8 cellular contexts compared by ENCODE assay signal in the genomic region with DNA sequence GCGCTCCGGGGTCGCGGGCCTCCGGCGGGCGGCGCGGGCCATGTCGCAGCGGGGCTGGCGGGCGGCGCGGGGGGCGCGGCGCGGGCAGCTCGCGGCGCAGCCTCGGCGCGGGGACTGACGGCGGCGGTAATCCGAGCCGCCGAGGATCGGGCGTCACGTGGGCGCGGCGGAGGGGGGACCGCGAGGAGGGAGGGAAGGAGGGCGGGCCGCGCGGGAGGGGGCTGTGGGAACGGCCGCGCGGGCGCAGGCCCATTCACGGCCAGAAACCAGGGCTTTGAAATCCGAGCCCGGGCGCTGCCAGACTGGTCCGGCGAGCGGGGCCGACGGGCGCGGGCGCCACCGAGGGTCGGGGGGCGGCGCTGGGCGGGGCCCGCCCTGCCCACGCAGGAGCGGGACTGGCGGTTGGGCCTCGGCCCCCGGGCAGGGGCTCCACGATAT.
DNase-seq lines count a peak whose midpoint lies in the region; ATAC-seq and TF ChIP-seq lines count a peak whose summit lies in the region.

A gene with protein sequence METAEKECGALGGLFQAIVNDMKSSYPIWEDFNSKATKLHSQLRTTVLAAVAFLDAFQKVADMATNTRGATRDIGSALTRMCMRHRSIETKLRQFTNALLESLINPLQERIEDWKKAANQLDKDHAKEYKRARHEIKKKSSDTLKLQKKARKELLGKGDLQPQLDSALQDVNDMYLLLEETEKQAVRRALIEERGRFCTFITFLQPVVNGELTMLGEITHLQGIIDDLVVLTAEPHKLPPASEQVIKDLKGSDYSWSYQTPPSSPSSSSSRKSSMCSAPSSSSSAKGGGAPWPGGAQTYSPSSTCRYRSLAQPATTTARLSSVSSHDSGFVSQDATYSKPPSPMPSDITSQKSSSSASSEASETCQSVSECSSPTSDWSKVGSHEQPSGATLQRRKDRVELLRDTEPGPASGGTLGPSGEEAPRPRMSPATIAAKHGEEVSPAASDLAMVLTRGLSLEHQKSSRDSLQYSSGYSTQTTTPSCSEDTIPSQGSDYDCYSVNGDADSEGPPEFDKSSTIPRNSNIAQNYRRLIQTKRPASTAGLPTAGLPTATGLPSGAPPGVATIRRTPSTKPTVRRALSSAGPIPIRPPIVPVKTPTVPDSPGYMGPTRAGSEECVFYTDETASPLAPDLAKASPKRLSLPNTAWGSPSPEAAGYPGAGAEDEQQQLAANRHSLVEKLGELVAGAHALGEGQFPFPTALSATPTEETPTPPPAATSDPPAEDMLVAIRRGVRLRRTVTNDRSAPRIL (minus strand): TSS at position 116 of the 438 bp plus-strand sequence. CDS start 262 bp downstream, outside the sequence.

- TF ChIP-seq CTCF in NB4 (IDR thresholded peaks at IDR 0.05; ENCODE audit: low read depth, low read length) (no peak), WERI-Rb-1 (IDR thresholded peaks at IDR 0.05; ENCODE audit: low read depth, low read length) (no peak), epithelial cell of esophagus (IDR thresholded peaks at IDR 0.05; ENCODE audit: insufficient read depth, low read depth, low read length, missing control alignments) (no peak)

- H3K9me3 ChIP-seq in WERI-Rb-1 (ENCODE audit: severe bottlenecking), result no peaks in the 10 kb centered on the region

- H3K4me3 ChIP-seq in NB4 (ENCODE audit: low read depth, low read length) (peak within 1 kb of the TSS; percentile 97), WERI-Rb-1 (ENCODE audit: low read depth, low read length) (peak within 1 kb of the TSS; percentile 80), epithelial cell of esophagus (ENCODE audit: low read length) (peak within 1 kb of the TSS; percentile 85)

- peak; percentile 39 for TF ChIP-seq POLR2A in NB4 (IDR thresholded peaks at IDR 0.05; ENCODE audit: extremely low read depth, insufficient read length)

- no peaks in the 10 kb centered on the region for H3K27me3 ChIP-seq in WERI-Rb-1 (ENCODE audit: insufficient read depth, low read depth, severe bottlenecking)

- DNase-seq in NCI-H187 (lab: John Stamatoyannopoulos, UW), result peak; percentile 34 to 76
- no peak for DNase-seq in NCI-H187 treated with DMSO at 0.1 percent for 48 hours (lab: John Stamatoyannopoulos, UW)
- peak; percentile 89 for DNase-seq in NB4 (ENCODE audit: low read depth)
- DNase-seq in WERI-Rb-1, result peak; percentile 84
- DNase-seq in epithelial cell of esophagus (ENCODE audit: low read depth), result peak; percentile 85
- peak; percentile 85 for DNase-seq in medulla oblongata (ENCODE audit: extremely low spot score)
- DNase-seq in substantia nigra (lab: John Stamatoyannopoulos, UW), result peak in 48 of 49 donors; percentile 25 to 92 (median 70)

- H3K27ac ChIP-seq in WERI-Rb-1 (peak within 1 kb of the TSS; percentile 85), substantia nigra (ENCODE audit: low read depth, low read length, poor library complexity, severe bottlenecking) (peak within 1 kb of the TSS; percentile 97)

- no peak for ATAC-seq in HG02885 (IDR thresholded peaks at IDR 0.05; ENCODE audit: poor library complexity, unreplicated experiment)

- peaks cover 17% of the 10 kb centered on the region for H3K36me3 ChIP-seq in WERI-Rb-1
